ENCODE assay signal across 1 cellular context in the genomic region with DNA sequence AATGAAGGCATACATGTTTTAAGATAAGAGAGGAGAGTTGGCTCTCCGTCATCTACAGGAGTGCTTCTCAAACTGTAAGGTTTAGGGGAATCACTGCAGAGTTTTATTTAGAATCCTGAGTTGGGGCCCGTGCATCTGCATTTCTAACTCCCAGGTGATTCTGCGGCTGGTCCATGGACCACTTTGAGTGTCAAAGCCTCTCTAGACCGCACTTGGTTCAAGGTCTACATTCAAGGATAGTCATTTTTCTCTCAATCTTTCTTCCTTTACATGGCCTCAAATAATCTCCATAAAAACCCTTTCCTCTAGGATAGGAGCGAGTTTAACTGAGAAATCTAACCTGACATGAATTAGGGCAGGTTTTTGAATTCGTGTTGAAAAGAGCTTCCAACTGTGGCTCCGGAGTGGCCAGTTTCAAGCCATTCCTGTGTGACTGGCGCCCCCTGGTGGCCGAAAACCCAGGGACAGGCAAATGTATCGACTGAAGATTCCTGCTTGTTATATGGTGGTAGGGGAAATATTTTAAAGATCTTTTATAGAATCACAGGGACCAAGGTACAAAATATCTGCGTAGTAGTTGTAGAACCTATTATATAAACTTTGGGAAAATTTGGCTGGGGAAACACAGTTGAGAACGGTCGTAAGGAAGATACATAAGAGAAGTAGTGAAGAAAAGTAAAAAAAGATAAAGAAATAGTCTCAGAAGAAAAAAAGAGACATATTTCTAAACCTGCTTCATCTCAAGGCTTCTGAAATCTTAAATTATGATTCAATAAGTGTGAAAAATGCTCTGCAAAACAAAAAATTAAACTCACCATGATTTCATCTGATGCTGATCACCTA.
TF ChIP-seq lines count a peak whose summit lies in the region.

No MANE protein-coding gene starts in this region.

TF ChIP-seq in K562, 482 proteins besides CTCF, POLR2A, EP300 and RAD21 (continued from another document):
- TF ChIP-seq, protein P1, sequence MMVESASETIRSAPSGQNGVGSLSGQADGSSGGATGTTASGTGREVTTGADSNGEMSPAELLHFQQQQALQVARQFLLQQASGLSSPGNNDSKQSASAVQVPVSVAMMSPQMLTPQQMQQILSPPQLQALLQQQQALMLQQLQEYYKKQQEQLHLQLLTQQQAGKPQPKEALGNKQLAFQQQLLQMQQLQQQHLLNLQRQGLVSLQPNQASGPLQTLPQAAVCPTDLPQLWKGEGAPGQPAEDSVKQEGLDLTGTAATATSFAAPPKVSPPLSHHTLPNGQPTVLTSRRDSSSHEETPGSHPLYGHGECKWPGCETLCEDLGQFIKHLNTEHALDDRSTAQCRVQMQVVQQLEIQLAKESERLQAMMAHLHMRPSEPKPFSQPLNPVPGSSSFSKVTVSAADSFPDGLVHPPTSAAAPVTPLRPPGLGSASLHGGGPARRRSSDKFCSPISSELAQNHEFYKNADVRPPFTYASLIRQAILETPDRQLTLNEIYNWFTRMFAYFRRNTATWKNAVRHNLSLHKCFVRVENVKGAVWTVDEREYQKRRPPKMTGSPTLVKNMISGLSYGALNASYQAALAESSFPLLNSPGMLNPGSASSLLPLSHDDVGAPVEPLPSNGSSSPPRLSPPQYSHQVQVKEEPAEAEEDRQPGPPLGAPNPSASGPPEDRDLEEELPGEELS (CRISPR knock-in tag; IDR thresholded peaks at IDR 0.05; ENCODE audit: borderline replicate concordance), result no peak
- TF ChIP-seq DDX20 (tag; IDR thresholded peaks at IDR 0.05; ENCODE audit: low read depth) (no peak), KDM2B (CRISPR knock-in tag; IDR thresholded peaks at IDR 0.05) (no peak), HEY1 (CRISPR knock-in tag; IDR thresholded peaks at IDR 0.05; ENCODE audit: borderline replicate concordance) (no peak), YY1 (IDR thresholded peaks at IDR 0.05; ENCODE audit: borderline replicate concordance in 1 of 3, control insufficient read depth in 1 of 3, extremely low read depth in 1 of 3, insufficient read depth in 3 of 3, insufficient read length in 1 of 3, insufficient replicate concordance in 2 of 3, low read depth in 1 of 3, low read length in 2 of 3) (peak in 1 of 3 experiments; percentile 9), ZNF76 (CRISPR knock-in tag; IDR thresholded peaks at IDR 0.05; ENCODE audit: borderline replicate concordance) (no peak), HMGN3 (IDR thresholded peaks at IDR 0.05; ENCODE audit: borderline replicate concordance, extremely low read depth, insufficient read length, low read depth, low read length) (no peak), CBX8 (IDR thresholded peaks at IDR 0.05; ENCODE audit: borderline replicate concordance, extremely low read depth, low read depth, low read length, poor library complexity, severe bottlenecking) (no peak), CCNT2 (IDR thresholded peaks at IDR 0.05; ENCODE audit: borderline replicate concordance, extremely low read depth, insufficient read length, low read depth, low read length) (no peak), NR1H2 (CRISPR knock-in tag; IDR thresholded peaks at IDR 0.05) (no peak), ZNF79 (CRISPR knock-in tag; IDR thresholded peaks at IDR 0.05; ENCODE audit: low read depth) (no peak), SMC3 (conservative IDR thresholded peaks at IDR 0.05; ENCODE audit: insufficient read depth, low read depth, low read length) (peak; percentile 86), CC2D1A (IDR thresholded peaks at IDR 0.05) (peak; percentile 24; the same call in 1 of the 2 replicates), NBN (IDR thresholded peaks at IDR 0.05; ENCODE audit: low read depth) (no peak)
- TF ChIP-seq, protein P2, sequence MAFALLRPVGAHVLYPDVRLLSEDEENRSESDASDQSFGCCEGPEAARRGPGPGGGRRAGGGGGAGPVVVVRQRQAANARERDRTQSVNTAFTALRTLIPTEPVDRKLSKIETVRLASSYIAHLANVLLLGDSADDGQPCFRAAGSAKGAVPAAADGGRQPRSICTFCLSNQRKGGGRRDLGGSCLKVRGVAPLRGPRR (CRISPR knock-in tag; IDR thresholded peaks at IDR 0.05), result no peak
- TF ChIP-seq, protein P3, sequence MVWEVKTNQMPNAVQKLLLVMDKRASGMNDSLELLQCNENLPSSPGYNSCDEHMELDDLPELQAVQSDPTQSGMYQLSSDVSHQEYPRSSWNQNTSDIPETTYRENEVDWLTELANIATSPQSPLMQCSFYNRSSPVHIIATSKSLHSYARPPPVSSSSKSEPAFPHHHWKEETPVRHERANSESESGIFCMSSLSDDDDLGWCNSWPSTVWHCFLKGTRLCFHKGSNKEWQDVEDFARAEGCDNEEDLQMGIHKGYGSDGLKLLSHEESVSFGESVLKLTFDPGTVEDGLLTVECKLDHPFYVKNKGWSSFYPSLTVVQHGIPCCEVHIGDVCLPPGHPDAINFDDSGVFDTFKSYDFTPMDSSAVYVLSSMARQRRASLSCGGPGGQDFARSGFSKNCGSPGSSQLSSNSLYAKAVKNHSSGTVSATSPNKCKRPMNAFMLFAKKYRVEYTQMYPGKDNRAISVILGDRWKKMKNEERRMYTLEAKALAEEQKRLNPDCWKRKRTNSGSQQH (CRISPR knock-in tag; IDR thresholded peaks at IDR 0.05), result no peak
- TF ChIP-seq, protein P4, sequence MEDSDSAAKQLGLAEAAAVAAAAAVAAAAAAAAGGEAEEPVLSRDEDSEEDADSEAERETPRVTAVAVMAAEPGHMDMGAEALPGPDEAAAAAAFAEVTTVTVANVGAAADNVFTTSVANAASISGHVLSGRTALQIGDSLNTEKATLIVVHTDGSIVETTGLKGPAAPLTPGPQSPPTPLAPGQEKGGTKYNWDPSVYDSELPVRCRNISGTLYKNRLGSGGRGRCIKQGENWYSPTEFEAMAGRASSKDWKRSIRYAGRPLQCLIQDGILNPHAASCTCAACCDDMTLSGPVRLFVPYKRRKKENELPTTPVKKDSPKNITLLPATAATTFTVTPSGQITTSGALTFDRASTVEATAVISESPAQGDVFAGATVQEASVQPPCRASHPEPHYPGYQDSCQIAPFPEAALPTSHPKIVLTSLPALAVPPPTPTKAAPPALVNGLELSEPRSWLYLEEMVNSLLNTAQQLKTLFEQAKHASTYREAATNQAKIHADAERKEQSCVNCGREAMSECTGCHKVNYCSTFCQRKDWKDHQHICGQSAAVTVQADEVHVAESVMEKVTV (CRISPR knock-in tag; IDR thresholded peaks at IDR 0.05), result peak; percentile 74
- TF ChIP-seq, protein P5, sequence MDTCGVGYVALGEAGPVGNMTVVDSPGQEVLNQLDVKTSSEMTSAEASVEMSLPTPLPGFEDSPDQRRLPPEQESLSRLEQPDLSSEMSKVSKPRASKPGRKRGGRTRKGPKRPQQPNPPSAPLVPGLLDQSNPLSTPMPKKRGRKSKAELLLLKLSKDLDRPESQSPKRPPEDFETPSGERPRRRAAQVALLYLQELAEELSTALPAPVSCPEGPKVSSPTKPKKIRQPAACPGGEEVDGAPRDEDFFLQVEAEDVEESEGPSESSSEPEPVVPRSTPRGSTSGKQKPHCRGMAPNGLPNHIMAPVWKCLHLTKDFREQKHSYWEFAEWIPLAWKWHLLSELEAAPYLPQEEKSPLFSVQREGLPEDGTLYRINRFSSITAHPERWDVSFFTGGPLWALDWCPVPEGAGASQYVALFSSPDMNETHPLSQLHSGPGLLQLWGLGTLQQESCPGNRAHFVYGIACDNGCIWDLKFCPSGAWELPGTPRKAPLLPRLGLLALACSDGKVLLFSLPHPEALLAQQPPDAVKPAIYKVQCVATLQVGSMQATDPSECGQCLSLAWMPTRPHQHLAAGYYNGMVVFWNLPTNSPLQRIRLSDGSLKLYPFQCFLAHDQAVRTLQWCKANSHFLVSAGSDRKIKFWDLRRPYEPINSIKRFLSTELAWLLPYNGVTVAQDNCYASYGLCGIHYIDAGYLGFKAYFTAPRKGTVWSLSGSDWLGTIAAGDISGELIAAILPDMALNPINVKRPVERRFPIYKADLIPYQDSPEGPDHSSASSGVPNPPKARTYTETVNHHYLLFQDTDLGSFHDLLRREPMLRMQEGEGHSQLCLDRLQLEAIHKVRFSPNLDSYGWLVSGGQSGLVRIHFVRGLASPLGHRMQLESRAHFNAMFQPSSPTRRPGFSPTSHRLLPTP (IDR thresholded peaks at IDR 0.05; ENCODE audit: borderline replicate concordance, extremely low read depth, insufficient read length), result no peak
TF ChIP-seq in K562: peak in this region for 7.
